ENCODE assay signal across 8 cellular contexts in genomic region chr15:92884813-92885461, GRCh38. TPM values are rescaled to one million over a fixed set of nuclear protein-coding genes. Genes with fewer than 3 reads are reported as not detected.
DNase-seq lines count a peak whose midpoint lies in the region; ATAC-seq and TF ChIP-seq lines count a peak whose summit lies in the region.

No MANE protein-coding gene starts in this region.

- peaks cover 33% of the 10 kb centered on the region for H3K36me3 Mint-ChIP-seq in activated naive CD4-positive, alpha-beta T cell treated with anti-CD3 and anti-CD28 coated beads, Interleukin-2, amount 50 U/mL, for 24 hours
- H3K36me3 Mint-ChIP-seq in WTC11 = peaks cover 59% of the 10 kb centered on the region
- H3K36me3 Mint-ChIP-seq in stimulated activated effector memory CD8-positive, alpha-beta T cell treated with anti-CD3 and anti-CD28 coated beads, Interleukin-12 subunit alpha, Interleukin-12 subunit beta, amount 100 ng/mL, for 72 hours = peaks cover 84% of the 10 kb centered on the region

- POLR2A ChIA-PET in WTC11 (lab: Charles Lee) = interaction anchor here (1.2 to 8.6 kb wide), 3 partner anchors 17 to 75 kb away, joined by 6 to 226 read pairs (median 191); partner anchors contain the start of gene CHD2

- H3K4me1 Mint-ChIP-seq in activated naive CD4-positive, alpha-beta T cell treated with anti-CD3 and anti-CD28 coated beads, Interleukin-2, amount 50 U/mL, for 24 hours = peaks cover 58% of the 10 kb centered on the region
- H3K4me1 Mint-ChIP-seq in WTC11 = peaks cover 53% of the 10 kb centered on the region
- H3K4me1 Mint-ChIP-seq in stimulated activated effector memory CD8-positive, alpha-beta T cell treated with anti-CD3 and anti-CD28 coated beads, Interleukin-12 subunit alpha, Interleukin-12 subunit beta, amount 100 ng/mL, for 72 hours = peaks cover 37% of the 10 kb centered on the region

- H3K4me3 Mint-ChIP-seq in activated naive CD4-positive, alpha-beta T cell treated with anti-CD3 and anti-CD28 coated beads, Interleukin-2, amount 50 U/mL, for 24 hours = peak overlapping the region; percentile 99
- peak overlapping the region; percentile 94 for H3K4me3 Mint-ChIP-seq in WTC11
- peak overlapping the region; percentile 81 for H3K4me3 Mint-ChIP-seq in stimulated activated effector memory CD8-positive, alpha-beta T cell treated with anti-CD3 and anti-CD28 coated beads, Interleukin-12 subunit alpha, Interleukin-12 subunit beta, amount 100 ng/mL, for 72 hours

- no peaks in the 10 kb centered on the region for H3K27me3 Mint-ChIP-seq in activated naive CD4-positive, alpha-beta T cell treated with anti-CD3 and anti-CD28 coated beads, Interleukin-2, amount 50 U/mL, for 24 hours
- no peaks in the 10 kb centered on the region for H3K27me3 Mint-ChIP-seq in WTC11 (ENCODE audit: low read depth)

- CTCF ChIA-PET in WTC11 (lab: Charles Lee) = interaction anchor here (0.7 to 1.3 kb wide), 2 partner anchors 65 to 76 kb away, joined by 3 read pairs; no protein-coding TSS in a partner anchor

- no peaks in the 10 kb centered on the region for H3K9me3 Mint-ChIP-seq in activated naive CD4-positive, alpha-beta T cell treated with anti-CD3 and anti-CD28 coated beads, Interleukin-2, amount 50 U/mL, for 24 hours
- H3K9me3 Mint-ChIP-seq in WTC11 = peaks cover 3% of the 10 kb centered on the region; the same call in 1 of the 2 replicates
- no peaks in the 10 kb centered on the region for H3K9me3 Mint-ChIP-seq in stimulated activated effector memory CD8-positive, alpha-beta T cell treated with anti-CD3 and anti-CD28 coated beads, Interleukin-12 subunit alpha, Interleukin-12 subunit beta, amount 100 ng/mL, for 72 hours

- peak overlapping the region; percentile 98 for H3K27ac Mint-ChIP-seq in activated naive CD4-positive, alpha-beta T cell treated with anti-CD3 and anti-CD28 coated beads, Interleukin-2, amount 50 U/mL, for 24 hours
- H3K27ac Mint-ChIP-seq in WTC11 = peak overlapping the region; percentile 97
- H3K27ac Mint-ChIP-seq in stimulated activated effector memory CD8-positive, alpha-beta T cell treated with anti-CD3 and anti-CD28 coated beads, Interleukin-12 subunit alpha, Interleukin-12 subunit beta, amount 100 ng/mL, for 72 hours = peak overlapping the region; percentile 99

- TF ChIP-seq CTCF in WTC11 (IDR thresholded peaks at IDR 0.05) = no peak

- no peak for DNase-seq in activated naive CD4-positive, alpha-beta T cell treated with anti-CD3 and anti-CD28 coated beads, Interleukin-2, amount 50 U/mL, for 16 hours
- no peak for DNase-seq in WTC11 (ENCODE audit: low spot score)
- DNase-seq in stimulated activated effector memory CD8-positive, alpha-beta T cell treated with anti-CD3 and anti-CD28 coated beads, Interleukin-12 subunit alpha, Interleukin-12 subunit beta, amount 100 ng/mL, for 72 hours (ENCODE audit: low spot score in 2 of 2) = no peak
- DNase-seq in iPS-NIHi7 (ENCODE audit: extremely low spot score) = no peak
- DNase-seq in activated gamma-delta T cell treated with Interleukin-2 at 50 U/mL for 16 hours = no peak

- H3K4me3 ChIP-seq in iPS-11a (ENCODE audit: low read depth, low read length) = peak overlapping the region; percentile 92

- ATAC-seq in WTC11 (no peak), GM19328 (IDR thresholded peaks at IDR 0.05; ENCODE audit: unreplicated experiment) (no peak)
- no peak for ATAC-seq in stimulated activated effector memory CD8-positive, alpha-beta T cell treated with anti-CD3 and anti-CD28 coated beads, Interleukin-12 subunit alpha, Interleukin-12 subunit beta, amount 100 ng/mL, for 72 hours

TF ChIP-seq in WTC11, 78 proteins besides CTCF, POLR2A, EP300 and RAD21:
- no peak for TF ChIP-seq ELF4 (CRISPR knock-in tag; IDR thresholded peaks at IDR 0.05; ENCODE audit: low read depth)
- TF ChIP-seq ZNF416 (CRISPR knock-in tag; IDR thresholded peaks at IDR 0.05) = no peak
- no peak for TF ChIP-seq NR3C1 (CRISPR knock-in tag; conservative IDR thresholded peaks at IDR 0.05; ENCODE audit: low read depth)
- no peak for TF ChIP-seq OVOL2 (CRISPR knock-in tag; IDR thresholded peaks at IDR 0.05; ENCODE audit: borderline replicate concordance)
- TF ChIP-seq ATF1 (CRISPR knock-in tag; IDR thresholded peaks at IDR 0.05) = no peak
- no peak for TF ChIP-seq CDX4 (CRISPR knock-in tag; IDR thresholded peaks at IDR 0.05; ENCODE audit: borderline replicate concordance)
- TF ChIP-seq NR2C2 (CRISPR knock-in tag; IDR thresholded peaks at IDR 0.05) = no peak
- TF ChIP-seq ATF2 (CRISPR knock-in tag; IDR thresholded peaks at IDR 0.05; ENCODE audit: borderline replicate concordance, low read depth) = no peak
- no peak for TF ChIP-seq IRF2 (CRISPR knock-in tag; IDR thresholded peaks at IDR 0.05; ENCODE audit: borderline replicate concordance, low read depth)
- no peak for TF ChIP-seq ZNF138 (CRISPR knock-in tag; conservative IDR thresholded peaks at IDR 0.05)
- no peak for TF ChIP-seq ESRRA (CRISPR knock-in tag; IDR thresholded peaks at IDR 0.05; ENCODE audit: borderline replicate concordance)
- no peak for TF ChIP-seq CREM (CRISPR knock-in tag; IDR thresholded peaks at IDR 0.05)
- no peak for TF ChIP-seq ZNF671 (CRISPR knock-in tag; IDR thresholded peaks at IDR 0.05)
- no peak for TF ChIP-seq NFATC4 (CRISPR knock-in tag; IDR thresholded peaks at IDR 0.05)
- no peak for TF ChIP-seq ZBTB43 (CRISPR knock-in tag; IDR thresholded peaks at IDR 0.05)
- TF ChIP-seq PRRX2 (CRISPR knock-in tag; IDR thresholded peaks at IDR 0.05) = no peak

RNA-seq across cellular contexts. Expression of gene CHD2, which starts 15.2 kb away (rescaled TPM):
- 75.8 to 101 TPM (median 87.6 TPM) in 3 replicates for total RNA-seq in WTC11 (2021)
